ENCODE assay signal across 21 cellular contexts in genomic region chr11:118056806-118057205, GRCh38. TPM values are rescaled to one million over a fixed set of nuclear protein-coding genes. Genes with fewer than 3 reads are reported as not detected.
"Had no signal": no experiment of that assay in that cellular context is flagged by ENCODE, and none has a peak within 500 bp of the region (broad histone marks: within the 10 kb centered on the region; RNA-seq: fewer than 3 reads in every experiment).

No MANE protein-coding gene starts in this region.

- H3K9me3 ChIP-seq: ascending aorta, breast epithelium, esophagus squamous epithelium, left ventricle myocardium inferior, SJSA1, upper lobe of left lung had no signal

- H3K27ac ChIP-seq: ascending aorta, breast epithelium, esophagus squamous epithelium, left ventricle myocardium inferior, SJSA1, skin epidermis, upper lobe of left lung had no signal

- H3K36me3 Mint-ChIP-seq: natural killer cell treated with Interleukin-12 subunit alpha and Interleukin-12 subunit beta and Interleukin-15 and Interleukin-18, amount 100 ng/mL, for 72 hours had no signal

- H3K4me3 Mint-ChIP-seq: natural killer cell treated with Interleukin-12 subunit alpha and Interleukin-12 subunit beta and Interleukin-15 and Interleukin-18, amount 100 ng/mL, for 72 hours had no signal

- H3K36me3 ChIP-seq: ascending aorta, breast epithelium, esophagus squamous epithelium, left ventricle myocardium inferior, SJSA1, upper lobe of left lung had no signal

- H3K27me3 ChIP-seq: ascending aorta, SJSA1, upper lobe of left lung had no signal

- H3K9me3 Mint-ChIP-seq: natural killer cell treated with Interleukin-12 subunit alpha and Interleukin-12 subunit beta and Interleukin-15 and Interleukin-18, amount 100 ng/mL, for 72 hours had no signal

- H3K4me1 ChIP-seq: ascending aorta, breast epithelium, SJSA1 had no signal

- H3K4me3 ChIP-seq: ascending aorta, breast epithelium, esophagus squamous epithelium, left ventricle myocardium inferior, SJSA1, skin epidermis, upper lobe of left lung had no signal

- DNase-seq: activated CD4-positive, alpha-beta T cell treated with anti-CD3 and anti-CD28 coated beads, Interleukin-2, amount 50 U/mL, for 1 hour; activated CD8-positive, alpha-beta memory T cell treated with anti-CD3 and anti-CD28 coated beads for 24 hours; activated gamma-delta T cell treated with Interleukin-2 at 50 U/mL for 16 hours; activated T-cell treated with anti-CD3 and anti-CD28 coated beads for 4 hours; esophagus squamous epithelium; hippocampal formation; left ventricle myocardium inferior; mesendoderm; nucleus accumbens; SW 1271 had no signal

- ATAC-seq: natural killer cell treated with Interleukin-12 subunit alpha and Interleukin-12 subunit beta and Interleukin-15 and Interleukin-18, amount 100 ng/mL, for 72 hours had no signal

RNA-seq across cellular contexts. Expression of gene TMPRSS4, which starts 20.1 kb away (rescaled TPM):
- total RNA-seq: ascending aorta; endothelial cell of umbilical vein; fibroblast of villous mesenchyme; glomerular endothelial cell; SJSA1; T-helper 2 cell treated with Interferon-gamma antibody and Interleukin-4, amounts not matched to agents 100 ng/mL and 5 ng/mL, for 36 hours had no signal
- polyA plus RNA-seq: endothelial cell of umbilical vein had no signal

RNA-seq across cellular contexts. Expression of gene SMIM35, which starts 30.0 kb away (rescaled TPM):
- total RNA-seq: ascending aorta; breast epithelium; endothelial cell of umbilical vein; esophagus squamous epithelium; fibroblast of villous mesenchyme; kidney epithelial cell; left ventricle myocardium inferior; natural killer cell treated with Interleukin-12 subunit alpha and Interleukin-12 subunit beta and Interleukin-15 and Interleukin-18, amount 100 ng/mL, for 72 hours; SJSA1; upper lobe of left lung had no signal
- polyA plus RNA-seq: endothelial cell of umbilical vein had no signal
